In genomic region chr6:43723737-43724295, GRCh38 we compare ENCODE assay signal across 1 cellular context.
A peak's percentile ranks its signal among the peaks of the same experiment; 100 is the strongest.
TF ChIP-seq lines count a peak whose summit lies in the region.

No MANE protein-coding gene starts in this region.

TF ChIP-seq in HepG2, 621 proteins besides CTCF, POLR2A, EP300 and RAD21 (continued from another document and continues in another):
- TF ChIP-seq ARID5B (CRISPR knock-in tag; IDR thresholded peaks at IDR 0.05), result peak; percentile 40; the same call in 1 of the 2 replicates
- TF ChIP-seq SOX5 (CRISPR knock-in tag; IDR thresholded peaks at IDR 0.05; ENCODE audit: borderline replicate concordance), result peak; percentile 36; the same call in 1 of the 2 replicates
- peak; percentile 71 for TF ChIP-seq ZBED4 (CRISPR knock-in tag; IDR thresholded peaks at IDR 0.05; ENCODE audit: borderline replicate concordance)
- TF ChIP-seq CBX1 (IDR thresholded peaks at IDR 0.05; ENCODE audit: low read depth), result no peak
- no peak for TF ChIP-seq DMAP1 (CRISPR knock-in tag; IDR thresholded peaks at IDR 0.05)
- TF ChIP-seq ZNF580 (CRISPR knock-in tag; IDR thresholded peaks at IDR 0.05; ENCODE audit: borderline replicate concordance, low read depth), result peak; percentile 74; the same call in 1 of the 2 replicates
- TF ChIP-seq ZNF607 (CRISPR knock-in tag; IDR thresholded peaks at IDR 0.05; ENCODE audit: borderline replicate concordance), result peak; percentile 54; the same call in 1 of the 2 replicates
- TF ChIP-seq ZBTB8A (CRISPR knock-in tag; IDR thresholded peaks at IDR 0.05; ENCODE audit: borderline replicate concordance, low read depth), result no peak
- no peak for TF ChIP-seq ZFY (CRISPR knock-in tag; IDR thresholded peaks at IDR 0.05)
- 0 out of 2 replicates have a peak, but pooled peaks have one; percentile 33 for TF ChIP-seq CBX5 (CRISPR knock-in tag; IDR thresholded peaks at IDR 0.05; ENCODE audit: borderline replicate concordance)
- no peak for TF ChIP-seq ONECUT2 (CRISPR knock-in tag; IDR thresholded peaks at IDR 0.05)
- no peak for TF ChIP-seq RBFOX2 (IDR thresholded peaks at IDR 0.05; ENCODE audit: low read depth, low read length)
- TF ChIP-seq HOXA3 (CRISPR knock-in tag; IDR thresholded peaks at IDR 0.05), result no peak
- TF ChIP-seq JUND (CRISPR knock-in tag; IDR thresholded peaks at IDR 0.05), result no peak
- no peak for TF ChIP-seq ZNF746 (CRISPR knock-in tag; IDR thresholded peaks at IDR 0.05)
- no peak for TF ChIP-seq TRIM22 (IDR thresholded peaks at IDR 0.05)
- TF ChIP-seq TFDP1 (CRISPR knock-in tag; IDR thresholded peaks at IDR 0.05; ENCODE audit: borderline replicate concordance), result no peak
- TF ChIP-seq MXI1 (IDR thresholded peaks at IDR 0.05; ENCODE audit: borderline replicate concordance, low read depth, low read length), result peak; percentile 21; the same call in 1 of the 3 replicates
- no peak for TF ChIP-seq MIXL1 (CRISPR knock-in tag; IDR thresholded peaks at IDR 0.05)
- 0 out of 2 replicates have a peak, but pooled peaks have one; percentile 19 for TF ChIP-seq THRA (CRISPR knock-in tag; IDR thresholded peaks at IDR 0.05; ENCODE audit: borderline replicate concordance)
- TF ChIP-seq ZNF296 (CRISPR knock-in tag; conservative IDR thresholded peaks at IDR 0.05), result no peak
- TF ChIP-seq ELF3 (CRISPR knock-in tag; IDR thresholded peaks at IDR 0.05), result peak; percentile 73; the same call in 1 of the 2 replicates
- TF ChIP-seq PRDM4 (CRISPR knock-in tag; IDR thresholded peaks at IDR 0.05; ENCODE audit: borderline replicate concordance), result no peak
- TF ChIP-seq KLF13 (CRISPR knock-in tag; IDR thresholded peaks at IDR 0.05), result 0 out of 2 replicates have a peak, but pooled peaks have one; percentile 21
- no peak for TF ChIP-seq ZSCAN20 (CRISPR knock-in tag; IDR thresholded peaks at IDR 0.05; ENCODE audit: borderline replicate concordance)
- peak; percentile 90 for TF ChIP-seq FOXC1 (CRISPR knock-in tag; IDR thresholded peaks at IDR 0.05; ENCODE audit: borderline replicate concordance)
- no peak for TF ChIP-seq HDAC1 (CRISPR knock-in tag; IDR thresholded peaks at IDR 0.05)
- no peak for TF ChIP-seq ZNF33A (CRISPR knock-in tag; IDR thresholded peaks at IDR 0.05; ENCODE audit: borderline replicate concordance)
- TF ChIP-seq TARDBP (CRISPR knock-in tag; IDR thresholded peaks at IDR 0.05), result no peak
- peak; percentile 36; the same call in 1 of the 2 replicates for TF ChIP-seq NR2C2 (CRISPR knock-in tag; IDR thresholded peaks at IDR 0.05; ENCODE audit: borderline replicate concordance)
- TF ChIP-seq JARID2 (CRISPR knock-in tag; IDR thresholded peaks at IDR 0.05; ENCODE audit: insufficient replicate concordance), result no peak
- TF ChIP-seq ZNF331 (CRISPR knock-in tag; IDR thresholded peaks at IDR 0.05), result 0 out of 2 replicates have a peak, but pooled peaks have one; percentile 30
- TF ChIP-seq NFKBIZ (CRISPR knock-in tag; IDR thresholded peaks at IDR 0.05), result no peak
- TF ChIP-seq FOSL2 (CRISPR knock-in tag; IDR thresholded peaks at IDR 0.05), result peak; percentile 34; the same call in 1 of the 2 replicates
- TF ChIP-seq HNF1B (CRISPR knock-in tag; IDR thresholded peaks at IDR 0.05), result peak; percentile 48; the same call in 1 of the 2 replicates
- no peak for TF ChIP-seq SYNCRIP (IDR thresholded peaks at IDR 0.05; ENCODE audit: insufficient read depth, low read depth, low read length)
- peak; percentile 46; the same call in 1 of the 2 replicates for TF ChIP-seq PRDM10 (CRISPR knock-in tag; IDR thresholded peaks at IDR 0.05; ENCODE audit: low read depth)
